22 cellular contexts compared by ENCODE assay signal in genomic region chr9:93904649-93905472, GRCh38. TPM values are rescaled to one million over a fixed set of nuclear protein-coding genes. Genes with fewer than 3 reads are reported as not detected.
DNase-seq lines count a peak whose midpoint lies in the region; ATAC-seq lines count a peak whose summit lies in the region.
"Had no signal": no experiment of that assay in that cellular context is flagged by ENCODE, and none has a peak within 500 bp of the region (broad histone marks: within the 10 kb centered on the region; RNA-seq: fewer than 3 reads in every experiment).

No MANE protein-coding gene starts in this region.

- no peak overlapping the region for H3K4me2 ChIP-seq in neuronal stem cell (ENCODE audit: insufficient read depth, low read length, poor library complexity, severe bottlenecking)
- H3K4me2 ChIP-seq: BLaER1 treated with 17β-estradiol and CSF1 and Interleukin-3, amounts not matched to agents 10 nM and 100 nM had no signal

- CTCF ChIA-PET in activated CD4-positive, alpha-beta T cell treated with anti-CD3 and anti-CD28 coated beads, Interleukin-2, amount 10 ng/mL, durations not matched to agents 7 days and 5 days (lab: Charles Lee): no interaction called here

- DNase-seq in activated CD4-positive, alpha-beta T cell treated with anti-CD3 and anti-CD28 coated beads, Interleukin-2, amount 10 ng/mL, durations not matched to agents 7 days and 5 days: no peak
- no peak for DNase-seq in activated CD4-positive, alpha-beta T cell treated with anti-CD3 and anti-CD28 coated beads for 1 hour
- DNase-seq in left cardiac atrium (peak; percentile 3), left ventricle myocardium superior (no peak), neuronal stem cell (ENCODE audit: low spot score) (no peak), aorta (peak; percentile 9 to 52), EL (no peak), substantia nigra (lab: John Stamatoyannopoulos, UW) (no peak)
- DNase-seq: 8988T; Caco-2; CD4-positive, alpha-beta memory T cell; DMS 273 treated with DMSO at 0.1 percent for 48 hours; DMS79 treated with DMSO at 0.1 percent for 48 hours; H9; HFFc6; Karpas-422; NCI-H1417; NCI-H1694 treated with DMSO at 0.1 percent for 48 hours; NCI-H446; NCI-H526; OCI-M1 had no signal

- H2BK15ac ChIP-seq in neuronal stem cell (ENCODE audit: low read length): peak overlapping the region; percentile 24

- H3K27ac Mint-ChIP-seq in activated CD4-positive, alpha-beta T cell treated with anti-CD3 and anti-CD28 coated beads, Interleukin-2, amount 10 ng/mL, durations not matched to agents 7 days and 5 days: peak overlapping the region; percentile 2
- H3K27ac Mint-ChIP-seq: CD4-positive, alpha-beta memory T cell; H9; HFFc6 had no signal

- peaks cover 0 to 2% of the 10 kb centered on the region in 2 donors for H3K9me3 ChIP-seq in neuronal stem cell (replicated peaks in 1 of 2; ENCODE audit: control insufficient read depth in 2 of 2, insufficient read depth in 1 of 2, low read depth in 1 of 2, low read length in 2 of 2)
- no peaks in the 10 kb centered on the region for H3K9me3 ChIP-seq in aorta (ENCODE audit: control insufficient read depth, low read length)
- H3K9me3 ChIP-seq: BLaER1 treated with 17β-estradiol and CSF1 and Interleukin-3, amounts not matched to agents 10 nM and 100 nM; Caco-2 had no signal

- H3K4me1 ChIP-seq in neuronal stem cell (ENCODE audit: control insufficient read depth in 2 of 2, insufficient read depth in 1 of 2, low read depth in 1 of 2, low read length in 2 of 2) (peaks cover 0 to 15% of the 10 kb centered on the region in 2 donors), aorta (ENCODE audit: control insufficient read depth in 1 of 2, insufficient read depth in 2 of 2, low read length in 2 of 2) (no peaks in the 10 kb centered on the region)
- H3K4me1 ChIP-seq: BLaER1 treated with 17β-estradiol and CSF1 and Interleukin-3, amounts not matched to agents 10 nM and 100 nM; Caco-2 had no signal

- H3K27me3 Mint-ChIP-seq in activated CD4-positive, alpha-beta T cell treated with anti-CD3 and anti-CD28 coated beads, Interleukin-2, amount 10 ng/mL, durations not matched to agents 7 days and 5 days: peaks cover 4% of the 10 kb centered on the region

- peak overlapping the region; percentile 59 for H2BK5ac ChIP-seq in neuronal stem cell (ENCODE audit: low read length)

- peaks cover 2% of the 10 kb centered on the region for H3K4me1 Mint-ChIP-seq in activated CD4-positive, alpha-beta T cell treated with anti-CD3 and anti-CD28 coated beads, Interleukin-2, amount 10 ng/mL, durations not matched to agents 7 days and 5 days

- peak overlapping the region; percentile 25 for H2BK12ac ChIP-seq in neuronal stem cell (ENCODE audit: low read length)

- no peak overlapping the region for H2BK120ac ChIP-seq in neuronal stem cell (ENCODE audit: low read depth, low read length)

- no peak overlapping the region for H3K4me3 Mint-ChIP-seq in activated CD4-positive, alpha-beta T cell treated with anti-CD3 and anti-CD28 coated beads, Interleukin-2, amount 10 ng/mL, durations not matched to agents 7 days and 5 days
- H3K4me3 Mint-ChIP-seq: CD4-positive, alpha-beta memory T cell; H9; HFFc6 had no signal

- ATAC-seq in left cardiac atrium: no peak
- ATAC-seq in left ventricle myocardium superior: no peak
- ATAC-seq in aorta (ENCODE audit: low FRiP score): no peak

- no peaks in the 10 kb centered on the region for H3K79me1 ChIP-seq in neuronal stem cell (ENCODE audit: low read depth, low read length)

- peak overlapping the region; percentile 38 for H2AK5ac ChIP-seq in neuronal stem cell (ENCODE audit: low read depth, low read length)

- no peak overlapping the region for H3K4ac ChIP-seq in neuronal stem cell (ENCODE audit: low read length)

- H3K4me3 ChIP-seq in neuronal stem cell (ENCODE audit: low read length in 2 of 2) (no peak overlapping the region), aorta (ENCODE audit: low read length in 2 of 2) (no peak overlapping the region)
- H3K4me3 ChIP-seq: BLaER1 treated with 17β-estradiol and CSF1 and Interleukin-3, amounts not matched to agents 10 nM and 100 nM had no signal

- H4K91ac ChIP-seq in neuronal stem cell (ENCODE audit: low read depth, low read length, poor library complexity): peak overlapping the region; percentile 24

- H3K27ac ChIP-seq in neuronal stem cell (replicated peaks; ENCODE audit: low read length): no peak overlapping the region
- no peak overlapping the region for H3K27ac ChIP-seq in aorta (ENCODE audit: low read depth in 1 of 2, low read length in 2 of 2)
- H3K27ac ChIP-seq in substantia nigra (ENCODE audit: low read depth, low read length, poor library complexity, severe bottlenecking): no peak overlapping the region
- H3K27ac ChIP-seq: BLaER1 treated with 17β-estradiol and CSF1 and Interleukin-3, amounts not matched to agents 10 nM and 100 nM had no signal

- no peak overlapping the region for H3K18ac ChIP-seq in neuronal stem cell (ENCODE audit: low read length)

- peaks cover 7% of the 10 kb centered on the region for H3K9me3 Mint-ChIP-seq in activated CD4-positive, alpha-beta T cell treated with anti-CD3 and anti-CD28 coated beads, Interleukin-2, amount 10 ng/mL, durations not matched to agents 7 days and 5 days
- H3K9me3 Mint-ChIP-seq: CD4-positive, alpha-beta memory T cell had no signal

- H2AFZ ChIP-seq in neuronal stem cell (ENCODE audit: low read length): no peak overlapping the region

- H3K23ac ChIP-seq in neuronal stem cell (ENCODE audit: low read depth, low read length, poor library complexity): peak overlapping the region; percentile 47

- H3K14ac ChIP-seq in neuronal stem cell (ENCODE audit: low read length): no peak overlapping the region

- no peak overlapping the region for H3K9ac ChIP-seq in neuronal stem cell (ENCODE audit: low read depth, low read length, poor library complexity)
- H3K9ac ChIP-seq: BLaER1 treated with 17β-estradiol and CSF1 and Interleukin-3, amounts not matched to agents 10 nM and 100 nM had no signal

- H3K36me3 ChIP-seq in neuronal stem cell (replicated peaks in 1 of 2; ENCODE audit: control insufficient read depth in 2 of 2, insufficient read depth in 2 of 2, low read length in 2 of 2) (no peaks in the 10 kb centered on the region), aorta (ENCODE audit: control insufficient read depth in 1 of 2, insufficient read depth in 2 of 2, low read length in 1 of 2) (no peaks in the 10 kb centered on the region)
- H3K36me3 ChIP-seq: BLaER1 treated with 17β-estradiol and CSF1 and Interleukin-3, amounts not matched to agents 10 nM and 100 nM had no signal

- no peak overlapping the region for H4K8ac ChIP-seq in neuronal stem cell (ENCODE audit: low read depth, low read length)

- WGBS in neuronal stem cell (ENCODE audit: extremely low coverage in 2 of 2, insufficient read length in 2 of 2, insufficient replicate concordance in 1 of 2), 2 donors: no CpG with 5 or more reads among the region's 12 CpGs
- 86 to 88% methylated on average over 12 of the region's 12 CpGs for WGBS in aorta, 2 donors

- H3K36me3 Mint-ChIP-seq in activated CD4-positive, alpha-beta T cell treated with anti-CD3 and anti-CD28 coated beads, Interleukin-2, amount 10 ng/mL, durations not matched to agents 7 days and 5 days (ENCODE audit: low read depth): no peaks in the 10 kb centered on the region
- H3K36me3 Mint-ChIP-seq: CD4-positive, alpha-beta memory T cell had no signal

- POLR2A ChIA-PET in activated CD4-positive, alpha-beta T cell treated with anti-CD3 and anti-CD28 coated beads, Interleukin-2, amount 10 ng/mL, durations not matched to agents 7 days and 5 days (lab: Charles Lee): no interaction called here

- peaks cover 0 to 18% (median 0%) of the 10 kb centered on the region in 3 experiments for H3K27me3 ChIP-seq in neuronal stem cell (ENCODE audit: control insufficient read depth in 3 of 3, insufficient read depth in 3 of 3, low read depth in 1 of 3, low read length in 3 of 3)
- H3K27me3 ChIP-seq in aorta (ENCODE audit: control insufficient read depth in 1 of 2, insufficient read depth in 2 of 2, low read length in 1 of 2): no peaks in the 10 kb centered on the region

- intact Hi-C loops in left cardiac atrium (cut with DNase I): no loop called here
- intact Hi-C loops in left ventricle myocardium superior (cut with micrococcal nuclease): no loop called here
- intact Hi-C loops in aorta (cut with DNase I): no loop called here

RNA-seq across cellular contexts. Expression of gene BARX1, which starts 50.3 kb away (rescaled TPM):
- not detected for total RNA-seq in activated CD4-positive, alpha-beta T cell treated with anti-CD3 and anti-CD28 coated beads, Interleukin-2, amount 10 ng/mL, durations not matched to agents 7 days and 5 days
- total RNA-seq in left cardiac atrium (not detected), left ventricle myocardium superior (not detected), aorta (under 1 TPM; 0.23 to 0.27 TPM)
- 2.4 TPM for polyA plus RNA-seq in neuronal stem cell (2013, experiment 1 of 2)
- 2.4 TPM for polyA plus RNA-seq in neuronal stem cell (2013, experiment 2 of 2)
- polyA plus RNA-seq in aorta: not detected
- total RNA-seq: Caco-2; CD4-positive, alpha-beta memory T cell; HFFc6 had no signal
- polyA plus RNA-seq: CD4-positive, alpha-beta memory T cell had no signal

Comparison
In these comparisons a context has a peak if more than half of its experiments do, and no peak if none do; other contexts are left out.
1. DNase-seq: peak in left cardiac atrium (single experiment) and aorta (2 of 2); none in activated CD4-positive, alpha-beta T cell treated with anti-CD3 and anti-CD28 coated beads, Interleukin-2, amount 10 ng/mL, durations not matched to agents 7 days and 5 days (single experiment), activated CD4-positive, alpha-beta T cell treated with anti-CD3 and anti-CD28 coated beads for 1 hour (single experiment), left ventricle myocardium superior (single experiment), neuronal stem cell (single experiment), EL (single experiment) and substantia nigra (0 of 49).